Comparison of ENCODE assay signal across 19 cellular contexts in genomic region chr6:142313284-142313683, GRCh38. TPM values are rescaled to one million over a fixed set of nuclear protein-coding genes. Genes with fewer than 3 reads are reported as not detected.
DNase-seq lines count a peak whose midpoint lies in the region; ATAC-seq and TF ChIP-seq lines count a peak whose summit lies in the region.
"Had no signal": no experiment of that assay in that cellular context is flagged by ENCODE, and none has a peak within 500 bp of the region (broad histone marks: within the 10 kb centered on the region; RNA-seq: fewer than 3 reads in every experiment).

No MANE protein-coding gene starts in this region.

- no peaks in the 10 kb centered on the region for H3K9me3 ChIP-seq in PC-3 (ENCODE audit: low read length)
- no peaks in the 10 kb centered on the region for H3K9me3 ChIP-seq in stomach
- no peaks in the 10 kb centered on the region for H3K9me3 ChIP-seq in thyroid gland
- H3K9me3 ChIP-seq: esophagus muscularis mucosa, Peyer's patch had no signal

- no peaks in the 10 kb centered on the region for H3K9me2 ChIP-seq in PC-3 (replicated peaks; ENCODE audit: low read length)

- H2AFZ ChIP-seq in PC-3 (ENCODE audit: low read length): no peak overlapping the region

- H3K79me2 ChIP-seq in PC-3 (ENCODE audit: low read length): peaks cover 87% of the 10 kb centered on the region

- no peak overlapping the region for H3K4me3 Mint-ChIP-seq in activated CD8-positive, alpha-beta T cell treated with anti-CD3 and anti-CD28 coated beads, Interleukin-2, amount 10 ng/mL, durations not matched to agents 7 days and 5 days
- H3K4me3 Mint-ChIP-seq: activated CD4-positive, alpha-beta memory T cell treated with anti-CD3 and anti-CD28 coated beads for 36 hours; activated naive CD4-positive, alpha-beta T cell treated with anti-CD3 and anti-CD28 coated beads for 36 hours; CD14-positive monocyte; stimulated activated memory B cell treated with anti-CD40 and anti-IgM and Interleukin-4, amounts not matched to agents 10 μg/mL and 1 μg/mL and 100 μg/mL, for 72 hours had no signal

- H3K4me1 ChIP-seq in PC-3 (ENCODE audit: insufficient read depth, low read length): peaks cover 13% of the 10 kb centered on the region; the same call in 1 of the 2 replicates
- peaks cover 0 to 2% (median 0%) of the 10 kb centered on the region in 4 donors for H3K4me1 ChIP-seq in stomach
- H3K4me1 ChIP-seq in thyroid gland: no peaks in the 10 kb centered on the region
- H3K4me1 ChIP-seq: esophagus muscularis mucosa, Peyer's patch had no signal

- H3K4me2 ChIP-seq in PC-3 (ENCODE audit: low read length): no peak overlapping the region

- peaks cover 48% of the 10 kb centered on the region for H3K36me3 ChIP-seq in PC-3 (ENCODE audit: low read depth, low read length)
- H3K36me3 ChIP-seq in stomach: no peaks in the 10 kb centered on the region
- no peaks in the 10 kb centered on the region for H3K36me3 ChIP-seq in thyroid gland
- H3K36me3 ChIP-seq: esophagus muscularis mucosa, Peyer's patch had no signal

- no peaks in the 10 kb centered on the region for H3K9me3 Mint-ChIP-seq in activated CD8-positive, alpha-beta T cell treated with anti-CD3 and anti-CD28 coated beads, Interleukin-2, amount 10 ng/mL, durations not matched to agents 7 days and 5 days (ENCODE audit: insufficient read depth)
- H3K9me3 Mint-ChIP-seq: activated CD4-positive, alpha-beta memory T cell treated with anti-CD3 and anti-CD28 coated beads for 36 hours; activated naive CD4-positive, alpha-beta T cell treated with anti-CD3 and anti-CD28 coated beads for 36 hours; CD14-positive monocyte; stimulated activated memory B cell treated with anti-CD40 and anti-IgM and Interleukin-4, amounts not matched to agents 10 μg/mL and 1 μg/mL and 100 μg/mL, for 72 hours had no signal

- no peaks in the 10 kb centered on the region for H3K27me3 ChIP-seq in PC-3 (ENCODE audit: low read length)
- H3K27me3 ChIP-seq in stomach: no peaks in the 10 kb centered on the region
- no peaks in the 10 kb centered on the region for H3K27me3 ChIP-seq in thyroid gland
- H3K27me3 ChIP-seq: esophagus muscularis mucosa, Peyer's patch had no signal

- no peak for TF ChIP-seq EP300 in stomach (IDR thresholded peaks at IDR 0.05)

- intact Hi-C loops in PC-3 (cut with micrococcal nuclease): no loop called here
- intact Hi-C loops in stomach (cut with DNase I; ENCODE audit: low total_unique reads): no loop called here
- intact Hi-C loops in thyroid gland (cut with DNase I): no loop called here

- H3K27ac ChIP-seq in PC-3 (ENCODE audit: low read length) (no peak overlapping the region), stomach (no peak overlapping the region), thyroid gland (no peak overlapping the region)
- H3K27ac ChIP-seq: esophagus muscularis mucosa, Peyer's patch had no signal

- CTCF ChIA-PET in PC-3 (lab: Charles Lee): no interaction called here
- CTCF ChIA-PET in activated CD8-positive, alpha-beta T cell treated with anti-CD3 and anti-CD28 coated beads, Interleukin-2, amount 10 ng/mL, durations not matched to agents 7 days and 5 days (lab: Charles Lee): interaction anchor here (0.9 kb wide), 1 partner anchor 81 kb away, joined by 4 read pairs; no protein-coding TSS in a partner anchor

- no peak overlapping the region for H3K4me3 ChIP-seq in PC-3 (ENCODE audit: low read length)
- no peak overlapping the region for H3K4me3 ChIP-seq in stomach
- no peak overlapping the region for H3K4me3 ChIP-seq in thyroid gland (replicated peaks in 1 of 3)
- H3K4me3 ChIP-seq: esophagus muscularis mucosa, Peyer's patch had no signal

- no peak overlapping the region for H3K9ac ChIP-seq in PC-3 (ENCODE audit: low read length)

- no peaks in the 10 kb centered on the region for H3K36me3 Mint-ChIP-seq in activated CD8-positive, alpha-beta T cell treated with anti-CD3 and anti-CD28 coated beads, Interleukin-2, amount 10 ng/mL, durations not matched to agents 7 days and 5 days (ENCODE audit: low read depth)
- H3K36me3 Mint-ChIP-seq: activated CD4-positive, alpha-beta memory T cell treated with anti-CD3 and anti-CD28 coated beads for 36 hours; CD14-positive monocyte; stimulated activated memory B cell treated with anti-CD40 and anti-IgM and Interleukin-4, amounts not matched to agents 10 μg/mL and 1 μg/mL and 100 μg/mL, for 72 hours had no signal

- no peaks in the 10 kb centered on the region for H3K4me1 Mint-ChIP-seq in activated CD8-positive, alpha-beta T cell treated with anti-CD3 and anti-CD28 coated beads, Interleukin-2, amount 10 ng/mL, durations not matched to agents 7 days and 5 days (ENCODE audit: low read depth)
- H3K4me1 Mint-ChIP-seq: stimulated activated memory B cell treated with anti-CD40 and anti-IgM and Interleukin-4, amounts not matched to agents 10 μg/mL and 1 μg/mL and 100 μg/mL, for 72 hours had no signal

- TF ChIP-seq CTCF in PC-3 (conservative IDR thresholded peaks at IDR 0.05; ENCODE audit: low read depth, low read length): no peak
- no peak for TF ChIP-seq CTCF in stomach (IDR thresholded peaks at IDR 0.05)
- TF ChIP-seq CTCF in GM20000 (IDR thresholded peaks at IDR 0.05; ENCODE audit: extremely low read depth, missing control alignments): no peak
- no peak for TF ChIP-seq CTCF in thyroid gland (IDR thresholded peaks at IDR 0.05)

- ATAC-seq in PC-3: 0 out of 2 replicates have a peak, but pooled peaks have one; percentile 33
- peak; percentile 53 for ATAC-seq in esophagus mucosa
- no peak for ATAC-seq in activated CD8-positive, alpha-beta T cell treated with anti-CD3 and anti-CD28 coated beads, Interleukin-2, amount 10 ng/mL, durations not matched to agents 7 days and 5 days
- ATAC-seq: HCT116; stimulated activated memory B cell treated with anti-CD40 and anti-IgM and Interleukin-4, amounts not matched to agents 10 μg/mL and 1 μg/mL and 100 μg/mL, for 72 hours had no signal

- no TSS peak for BruUV-seq in PC-3 (replicated peaks; lab: Mats Ljungman, UMichigan)

- WGBS in stomach, 5 donors: 28 to 39% (median 32%) methylated on average over 2 of the region's 2 CpGs
- 27 to 31% methylated on average over 2 of the region's 2 CpGs for WGBS in thyroid gland, 2 donors

- TF ChIP-seq POLR2A in stomach (IDR thresholded peaks at IDR 0.05): no peak
- no peak for TF ChIP-seq POLR2A in thyroid gland (IDR thresholded peaks at IDR 0.05)

- H4K20me1 ChIP-seq in PC-3 (ENCODE audit: low read length): no peaks in the 10 kb centered on the region; the same call in 1 of the 2 replicates

- peaks cover 3% of the 10 kb centered on the region for H3K27me3 Mint-ChIP-seq in activated CD8-positive, alpha-beta T cell treated with anti-CD3 and anti-CD28 coated beads, Interleukin-2, amount 10 ng/mL, durations not matched to agents 7 days and 5 days (ENCODE audit: low read depth)
- H3K27me3 Mint-ChIP-seq: stimulated activated memory B cell treated with anti-CD40 and anti-IgM and Interleukin-4, amounts not matched to agents 10 μg/mL and 1 μg/mL and 100 μg/mL, for 72 hours had no signal

- H3K27ac Mint-ChIP-seq in activated CD8-positive, alpha-beta T cell treated with anti-CD3 and anti-CD28 coated beads, Interleukin-2, amount 10 ng/mL, durations not matched to agents 7 days and 5 days: no peak overlapping the region
- H3K27ac Mint-ChIP-seq: activated CD4-positive, alpha-beta memory T cell treated with anti-CD3 and anti-CD28 coated beads for 36 hours; activated naive CD4-positive, alpha-beta T cell treated with anti-CD3 and anti-CD28 coated beads for 36 hours; CD14-positive monocyte; stimulated activated memory B cell treated with anti-CD40 and anti-IgM and Interleukin-4, amounts not matched to agents 10 μg/mL and 1 μg/mL and 100 μg/mL, for 72 hours had no signal

- DNase-seq in AG20443 (ENCODE audit: low spot score): peak; percentile 17
- DNase-seq in PC-3: no peak
- DNase-seq in myocyte (ENCODE audit: low read depth): peak; percentile 6
- DNase-seq in stomach: no peak
- DNase-seq in activated CD8-positive, alpha-beta T cell treated with anti-CD3 and anti-CD28 coated beads, Interleukin-2, amount 10 ng/mL, durations not matched to agents 7 days and 5 days: no peak
- DNase-seq in GM20000 (ENCODE audit: low spot score): no peak
- no peak for DNase-seq in thyroid gland
- DNase-seq: activated CD4-positive, alpha-beta memory T cell treated with anti-CD3 and anti-CD28 coated beads for 36 hours; activated naive CD4-positive, alpha-beta T cell treated with anti-CD3 and anti-CD28 coated beads for 36 hours; GDM1; NCI-H1105; Peyer's patch; stimulated activated CD4-positive, alpha-beta T cell treated with anti-CD3 and anti-CD28 coated beads, Interleukin-4, amount 100 ng/mL, for 1 hour; T1000 had no signal

- H3F3A ChIP-seq in PC-3 (ENCODE audit: low read length, unreplicated experiment): peaks cover 4% of the 10 kb centered on the region

- POLR2A ChIA-PET in PC-3 (lab: Charles Lee; ENCODE audit: unreplicated experiment): no interaction called here
- POLR2A ChIA-PET in activated CD8-positive, alpha-beta T cell treated with anti-CD3 and anti-CD28 coated beads, Interleukin-2, amount 10 ng/mL, durations not matched to agents 7 days and 5 days (lab: Charles Lee): interaction anchor here (0.5 to 0.6 kb wide), 2 partner anchors 56 to 1786 kb away, joined by 3 read pairs; no protein-coding TSS in a partner anchor

RNA-seq across cellular contexts. Expression of gene ADGRG6, which starts 11.5 kb away (rescaled TPM):
- total RNA-seq in PC-3 (2014; rRNA removed): 50.4 and 73.2 TPM in 2 replicates
- total RNA-seq in esophagus mucosa: 14.2 TPM
- 1.2 and 1.4 TPM in 2 replicates for total RNA-seq in myocyte
- 1.9 TPM for polyA plus RNA-seq in myocyte (2012)
- total RNA-seq in stomach: 100 to 1,000 TPM in 1 of 5 donors, 10 to 100 TPM in 2, 1 to 10 TPM in 2; 8.2 to 102 (median 26.2) TPM
- 1 to 10 TPM; 1.1 to 4.6 (median 2.1) TPM for polyA plus RNA-seq in stomach
- total RNA-seq in activated CD8-positive, alpha-beta T cell treated with anti-CD3 and anti-CD28 coated beads, Interleukin-2, amount 10 ng/mL, durations not matched to agents 7 days and 5 days: 1 to 10 TPM; 1.6 TPM
- total RNA-seq in thyroid gland: 10 to 100 TPM in 1 of 4 donors, 1 to 10 TPM in 3; 2.9 to 10.5 (median 7.1) TPM

Comparison
In these comparisons a context has a peak if more than half of its experiments do, and no peak if none do; other contexts are left out.
1. DNase-seq: peak in AG20443 (single experiment) and myocyte (single experiment); none in PC-3 (single experiment), stomach (single experiment), activated CD8-positive, alpha-beta T cell treated with anti-CD3 and anti-CD28 coated beads, Interleukin-2, amount 10 ng/mL, durations not matched to agents 7 days and 5 days (single experiment), GM20000 (single experiment) and thyroid gland (0 of 2).